Comparison of ENCODE assay signal across 8 cellular contexts in genomic region chr11:77820565-77821348, GRCh38. TPM values are rescaled to one million over a fixed set of nuclear protein-coding genes. Genes with fewer than 3 reads are reported as not detected.
DNase-seq lines count a peak whose midpoint lies in the region; ATAC-seq and TF ChIP-seq lines count a peak whose summit lies in the region.

TSS of gene AAMDC (plus strand) at chr11:77821144. CDS start at chr11:77842497, 21,353 bp downstream.
TSS of gene RSF1 (minus strand) at chr11:77820722. CDS start at chr11:77820714, 8 bp downstream.

- H3K27me3 ChIP-seq in GM23338 (ENCODE audit: insufficient read depth): no peaks in the 10 kb centered on the region

- peak within 1 kb of the TSS; percentile 87 for H3K4me3 ChIP-seq in GM23338
- H3K4me3 ChIP-seq in fibroblast of pulmonary artery (replicated peaks; ENCODE audit: low read depth, low read length): peak within 1 kb of the TSS; percentile 97

- peak; percentile 99 for DNase-seq in EL
- DNase-seq in GM23338 (ENCODE audit: low spot score): peak; percentile 98
- peak; percentile 98 for DNase-seq in LHCN-M2 (ENCODE audit: low read depth)
- DNase-seq in RPMI7951 (ENCODE audit: low read depth): peak; percentile 98
- peak; percentile 96 for DNase-seq in activated T-helper 2 cell treated with anti-CD3 and anti-CD28 coated beads, Interferon-gamma antibody, Interleukin-2, Interleukin-4, amounts not matched to agents 10 μg/mL and 5 μg/mL and 100 μg/mL, durations not matched to agents 14 hours and 24 hours and 36 hours (ENCODE audit: low spot score)
- peak; percentile 99 for DNase-seq in fibroblast of pulmonary artery (ENCODE audit: low read depth)

- intact Hi-C loops in activated T-helper 2 cell treated with anti-CD3 and anti-CD28 coated beads, Interferon-gamma antibody, Interleukin-2, Interleukin-4, amounts not matched to agents 10 μg/mL and 5 μg/mL and 100 μg/mL, durations not matched to agents 14 hours and 24 hours and 36 hours (cut with micrococcal nuclease): loop anchor here (1.0 to 5.0 kb wide), 6 partner anchors 38 to 1438 kb away; partner anchors contain the start of genes CLNS1A, GVQW3, INTS4 and KCTD21

- H4K20me1 ChIP-seq in GM23338 (replicated peaks; ENCODE audit: insufficient read depth): peaks cover 31% of the 10 kb centered on the region

- peak within 1 kb of the TSS; percentile 93 for H3K27ac ChIP-seq in GM23338 (ENCODE audit: low read depth)

- H3K9me3 Mint-ChIP-seq in GM23338: no peaks in the 10 kb centered on the region
- H3K9me3 Mint-ChIP-seq in activated T-helper 2 cell treated with anti-CD3 and anti-CD28 coated beads, Interferon-gamma antibody, Interleukin-2, Interleukin-4, amounts not matched to agents 10 μg/mL and 5 μg/mL and 100 μg/mL, durations not matched to agents 14 hours and 24 hours and 36 hours: no peaks in the 10 kb centered on the region
- H3K9me3 Mint-ChIP-seq in nephron: peaks cover 4% of the 10 kb centered on the region
- H3K9me3 Mint-ChIP-seq in stimulated activated naive CD8-positive, alpha-beta T cell treated with anti-CD3 and anti-CD28 coated beads, Interleukin-15, Interleukin-2, amounts not matched to agents 100 ng/mL and 50 ng/mL, for 24 hours: no peaks in the 10 kb centered on the region

- H3K4me1 ChIP-seq in GM23338 (ENCODE audit: insufficient read depth): peaks cover 29% of the 10 kb centered on the region

- peaks cover 35% of the 10 kb centered on the region for H3K79me2 ChIP-seq in GM23338 (replicated peaks; ENCODE audit: insufficient read depth)

- H3K36me3 ChIP-seq in GM23338 (ENCODE audit: insufficient read depth): no peaks in the 10 kb centered on the region

- peaks cover 7% of the 10 kb centered on the region for H3F3A ChIP-seq in GM23338 (replicated peaks; ENCODE audit: low read depth)

- peak within 1 kb of the TSS; percentile 93 for H2AFZ ChIP-seq in GM23338

- H3K9me2 ChIP-seq in GM23338 (ENCODE audit: insufficient read depth): no peaks in the 10 kb centered on the region

- H3K4me1 Mint-ChIP-seq in GM23338 (peaks cover 14% of the 10 kb centered on the region), nephron (peaks cover 21% of the 10 kb centered on the region)
- H3K4me1 Mint-ChIP-seq in activated T-helper 2 cell treated with anti-CD3 and anti-CD28 coated beads, Interferon-gamma antibody, Interleukin-2, Interleukin-4, amounts not matched to agents 10 μg/mL and 5 μg/mL and 100 μg/mL, durations not matched to agents 14 hours and 24 hours and 36 hours (ENCODE audit: low read depth): peaks cover 29% of the 10 kb centered on the region
- H3K4me1 Mint-ChIP-seq in stimulated activated naive CD8-positive, alpha-beta T cell treated with anti-CD3 and anti-CD28 coated beads, Interleukin-15, Interleukin-2, amounts not matched to agents 100 ng/mL and 50 ng/mL, for 24 hours (ENCODE audit: low read depth): peaks cover 41% of the 10 kb centered on the region

- H3K27ac Mint-ChIP-seq in GM23338 (peak within 1 kb of the TSS; percentile 97), nephron (peak within 1 kb of the TSS; percentile 78 to 96 (median 93))
- H3K27ac Mint-ChIP-seq in activated T-helper 2 cell treated with anti-CD3 and anti-CD28 coated beads, Interferon-gamma antibody, Interleukin-2, Interleukin-4, amounts not matched to agents 10 μg/mL and 5 μg/mL and 100 μg/mL, durations not matched to agents 14 hours and 24 hours and 36 hours: peak within 1 kb of the TSS; percentile 94
- H3K27ac Mint-ChIP-seq in stimulated activated naive CD8-positive, alpha-beta T cell treated with anti-CD3 and anti-CD28 coated beads, Interleukin-15, Interleukin-2, amounts not matched to agents 100 ng/mL and 50 ng/mL, for 24 hours: peak within 1 kb of the TSS; percentile 91

- H3K27me3 Mint-ChIP-seq in GM23338 (ENCODE audit: insufficient read depth, low read depth, poor library complexity) (peaks cover 13% of the 10 kb centered on the region), nephron (ENCODE audit: low read depth) (no peaks in the 10 kb centered on the region)
- no peaks in the 10 kb centered on the region for H3K27me3 Mint-ChIP-seq in activated T-helper 2 cell treated with anti-CD3 and anti-CD28 coated beads, Interferon-gamma antibody, Interleukin-2, Interleukin-4, amounts not matched to agents 10 μg/mL and 5 μg/mL and 100 μg/mL, durations not matched to agents 14 hours and 24 hours and 36 hours (ENCODE audit: low read depth)
- no peaks in the 10 kb centered on the region for H3K27me3 Mint-ChIP-seq in stimulated activated naive CD8-positive, alpha-beta T cell treated with anti-CD3 and anti-CD28 coated beads, Interleukin-15, Interleukin-2, amounts not matched to agents 100 ng/mL and 50 ng/mL, for 24 hours

- H3K4me2 ChIP-seq in GM23338: peak within 1 kb of the TSS; percentile 95

- ATAC-seq in GM23338: peak; percentile 81

- TF ChIP-seq CTCF in GM23338 (conservative IDR thresholded peaks at IDR 0.05; ENCODE audit: low read depth in 2 of 2): peak; percentile 43 to 77
- TF ChIP-seq CTCF in fibroblast of pulmonary artery (IDR thresholded peaks at IDR 0.05; ENCODE audit: low read length, missing control alignments): peak; percentile 72
- peak; percentile 58 to 80 (median 74) for TF ChIP-seq CTCF in nephron (IDR thresholded peaks at IDR 0.05; ENCODE audit: unreplicated experiment in 3 of 3)

- H3K4me3 Mint-ChIP-seq in GM23338: peak within 1 kb of the TSS; percentile 96
- H3K4me3 Mint-ChIP-seq in activated T-helper 2 cell treated with anti-CD3 and anti-CD28 coated beads, Interferon-gamma antibody, Interleukin-2, Interleukin-4, amounts not matched to agents 10 μg/mL and 5 μg/mL and 100 μg/mL, durations not matched to agents 14 hours and 24 hours and 36 hours (ENCODE audit: low read depth): peak within 1 kb of the TSS; percentile 99
- peak within 1 kb of the TSS; percentile 97 to 99 (median 99) for H3K4me3 Mint-ChIP-seq in nephron
- peak within 1 kb of the TSS; percentile 100 for H3K4me3 Mint-ChIP-seq in stimulated activated naive CD8-positive, alpha-beta T cell treated with anti-CD3 and anti-CD28 coated beads, Interleukin-15, Interleukin-2, amounts not matched to agents 100 ng/mL and 50 ng/mL, for 24 hours

- H3K36me3 Mint-ChIP-seq in GM23338 (ENCODE audit: low read depth) (peaks cover 6% of the 10 kb centered on the region), nephron (ENCODE audit: low read depth) (peaks cover 9% of the 10 kb centered on the region)
- H3K36me3 Mint-ChIP-seq in activated T-helper 2 cell treated with anti-CD3 and anti-CD28 coated beads, Interferon-gamma antibody, Interleukin-2, Interleukin-4, amounts not matched to agents 10 μg/mL and 5 μg/mL and 100 μg/mL, durations not matched to agents 14 hours and 24 hours and 36 hours (ENCODE audit: low read depth): peaks cover 4% of the 10 kb centered on the region
- no peaks in the 10 kb centered on the region for H3K36me3 Mint-ChIP-seq in stimulated activated naive CD8-positive, alpha-beta T cell treated with anti-CD3 and anti-CD28 coated beads, Interleukin-15, Interleukin-2, amounts not matched to agents 100 ng/mL and 50 ng/mL, for 24 hours (ENCODE audit: low read depth)

TF ChIP-seq in GM23338, 12 proteins besides CTCF, POLR2A, EP300 and RAD21 (continues in another document):
- TF ChIP-seq ZNF331 (CRISPR knock-in tag; IDR thresholded peaks at IDR 0.05; ENCODE audit: low read depth) (no peak), CREB1 (CRISPR knock-in tag; IDR thresholded peaks at IDR 0.05; ENCODE audit: low read depth) (no peak), NANOG (IDR thresholded peaks at IDR 0.05; ENCODE audit: borderline replicate concordance) (no peak), ZNF114 (CRISPR knock-in tag; IDR thresholded peaks at IDR 0.05) (no peak), JUNB (IDR thresholded peaks at IDR 0.05; ENCODE audit: unreplicated experiment) (no peak), REST (IDR thresholded peaks at IDR 0.05; ENCODE audit: unreplicated experiment) (peak; percentile 31)

RNA-seq across cellular contexts. Expression of gene AAMDC, which starts in this region (rescaled TPM):
- total RNA-seq in GM23338 (2014; rRNA removed; shearing (Covaris generic)): 2.3 and 5.3 TPM in 2 replicates
- polyA plus RNA-seq in GM23338 (2016; fragmentation: Nextera tagmentation; extraction: Ambion mirVana): 39.1 and 50.2 TPM in 2 replicates
- total RNA-seq in LHCN-M2 (2014; rRNA removed): 22.0 and 29.7 TPM in 2 replicates
- polyA plus RNA-seq in LHCN-M2 (2012): 135 TPM
- total RNA-seq in RPMI7951 (2014; rRNA removed; shearing (Covaris generic)): 71.7 and 72.2 TPM in 2 replicates
- total RNA-seq in activated T-helper 2 cell treated with anti-CD3 and anti-CD28 coated beads, Interferon-gamma antibody, Interleukin-2, Interleukin-4, amounts not matched to agents 10 μg/mL and 5 μg/mL and 100 μg/mL, durations not matched to agents 14 hours and 24 hours and 36 hours: 3.0 and 3.6 TPM in 2 replicates

RNA-seq across cellular contexts. Expression of gene RSF1, which starts in this region (rescaled TPM):
- 42.4 and 51.2 TPM in 2 replicates for total RNA-seq in GM23338 (2014; rRNA removed; shearing (Covaris generic))
- polyA plus RNA-seq in GM23338 (2016; fragmentation: Nextera tagmentation; extraction: Ambion mirVana): 164 and 188 TPM in 2 replicates
- total RNA-seq in LHCN-M2 (2014; rRNA removed): 19.5 and 48.9 TPM in 2 replicates
- 13.7 TPM for polyA plus RNA-seq in LHCN-M2 (2012)
- total RNA-seq in RPMI7951 (2014; rRNA removed; shearing (Covaris generic)): 13.1 and 16.1 TPM in 2 replicates
- 43.3 and 45.5 TPM in 2 replicates for total RNA-seq in activated T-helper 2 cell treated with anti-CD3 and anti-CD28 coated beads, Interferon-gamma antibody, Interleukin-2, Interleukin-4, amounts not matched to agents 10 μg/mL and 5 μg/mL and 100 μg/mL, durations not matched to agents 14 hours and 24 hours and 36 hours

Comparison
In these comparisons a context has a peak if more than half of its experiments do, and no peak if none do; other contexts are left out.
1. Peak in every context shown above with its lines: DNase-seq, ATAC-seq, H3K4me3 ChIP-seq and H3K27ac ChIP-seq.